1 cellular context compared by ENCODE assay signal in the genomic region with DNA sequence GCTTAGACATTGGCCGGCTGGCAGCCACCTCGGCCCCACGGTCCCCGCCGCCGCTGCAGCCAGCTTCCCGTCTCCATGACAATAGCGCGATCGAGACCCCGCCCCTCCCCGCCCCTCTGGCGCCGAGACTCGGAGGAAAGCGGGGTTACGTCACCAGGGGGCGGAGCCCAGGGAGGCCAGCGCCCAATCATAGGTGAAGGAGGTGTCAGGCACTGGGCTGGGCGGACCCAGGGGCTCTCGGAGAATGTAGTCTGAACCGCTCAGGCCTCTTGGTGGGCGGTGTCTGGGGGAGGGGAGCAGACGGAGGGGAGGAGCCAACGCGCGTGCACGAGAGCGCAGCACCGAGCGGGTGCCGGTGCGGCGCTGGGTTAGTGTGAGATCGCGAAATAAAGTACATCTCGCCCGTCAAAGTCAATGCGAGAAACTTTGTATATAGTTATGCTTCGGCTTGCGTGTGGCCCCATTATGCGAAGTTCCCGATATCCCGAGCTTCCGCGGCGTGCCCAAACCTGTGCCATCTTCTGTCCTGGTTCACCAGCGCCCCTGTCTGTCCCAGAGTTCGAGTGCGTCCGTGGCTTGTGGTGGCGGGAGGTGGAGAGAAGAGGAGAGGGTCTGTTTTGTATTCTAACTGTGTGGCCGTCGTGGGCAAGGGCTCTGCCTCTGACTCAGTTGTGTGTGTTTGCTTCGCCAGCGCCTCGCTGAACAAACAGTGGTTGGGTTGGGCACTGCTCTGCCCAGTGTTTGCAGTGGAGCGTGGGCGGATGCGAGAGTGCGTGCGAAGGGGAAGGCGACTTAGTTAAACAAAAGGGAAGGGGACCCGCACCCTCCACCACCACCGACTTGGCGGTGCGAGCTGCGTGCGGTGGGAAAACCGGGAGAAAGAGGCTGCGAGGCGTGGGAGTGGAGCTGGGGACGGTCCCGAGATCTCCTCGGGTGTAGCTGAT.
TF ChIP-seq lines count a peak whose summit lies in the region.

No MANE protein-coding gene starts in this region.

TF ChIP-seq in HEK293, 187 proteins besides CTCF, POLR2A, EP300 and RAD21 (continued from another document):
- TF ChIP-seq PRDM10 (tag by site-specific recombination; IDR thresholded peaks at IDR 0.05) (peak; percentile 93), KLF9 (tag by site-specific recombination; IDR thresholded peaks at IDR 0.05; ENCODE audit: low read depth) (peak; percentile 90), ZSCAN30 (tag by site-specific recombination; IDR thresholded peaks at IDR 0.05) (no peak), HOXA7 (CRISPR knock-in tag; IDR thresholded peaks at IDR 0.05; ENCODE audit: borderline replicate concordance) (no peak), ZNF580 (tag by site-specific recombination; IDR thresholded peaks at IDR 0.05) (0 out of 2 replicates have a peak, but pooled peaks have one; percentile 42), GFI1B (tag by site-specific recombination; IDR thresholded peaks at IDR 0.05) (no peak), ZNF398 (tag by site-specific recombination; IDR thresholded peaks at IDR 0.05) (peak; percentile 71), ZNF184 (tag by site-specific recombination; IDR thresholded peaks at IDR 0.05) (no peak), EGR2 (tag by site-specific recombination; IDR thresholded peaks at IDR 0.05; ENCODE audit: low read depth) (peak; percentile 69), ZNF394 (tag by site-specific recombination; IDR thresholded peaks at IDR 0.05; ENCODE audit: borderline replicate concordance) (0 out of 2 replicates have a peak, but pooled peaks have one; percentile 15), PRDM1 (tag by site-specific recombination; IDR thresholded peaks at IDR 0.05) (peak; percentile 45; the same call in 1 of the 2 replicates), ZNF658 (tag by site-specific recombination; IDR thresholded peaks at IDR 0.05) (no peak), ZNF391 (tag by site-specific recombination; IDR thresholded peaks at IDR 0.05; ENCODE audit: borderline replicate concordance, low read depth) (0 out of 2 replicates have a peak, but pooled peaks have one; percentile 35), ZNF175 (tag by site-specific recombination; IDR thresholded peaks at IDR 0.05) (no peak), SETDB1 (IDR thresholded peaks at IDR 0.05; ENCODE audit: insufficient read length, low read length) (no peak), ZNF2 (tag by site-specific recombination; IDR thresholded peaks at IDR 0.05) (0 out of 2 replicates have a peak, but pooled peaks have one; percentile 50), KLF8 (tag by site-specific recombination; IDR thresholded peaks at IDR 0.05) (peak; percentile 86)
- TF ChIP-seq, protein P1, sequence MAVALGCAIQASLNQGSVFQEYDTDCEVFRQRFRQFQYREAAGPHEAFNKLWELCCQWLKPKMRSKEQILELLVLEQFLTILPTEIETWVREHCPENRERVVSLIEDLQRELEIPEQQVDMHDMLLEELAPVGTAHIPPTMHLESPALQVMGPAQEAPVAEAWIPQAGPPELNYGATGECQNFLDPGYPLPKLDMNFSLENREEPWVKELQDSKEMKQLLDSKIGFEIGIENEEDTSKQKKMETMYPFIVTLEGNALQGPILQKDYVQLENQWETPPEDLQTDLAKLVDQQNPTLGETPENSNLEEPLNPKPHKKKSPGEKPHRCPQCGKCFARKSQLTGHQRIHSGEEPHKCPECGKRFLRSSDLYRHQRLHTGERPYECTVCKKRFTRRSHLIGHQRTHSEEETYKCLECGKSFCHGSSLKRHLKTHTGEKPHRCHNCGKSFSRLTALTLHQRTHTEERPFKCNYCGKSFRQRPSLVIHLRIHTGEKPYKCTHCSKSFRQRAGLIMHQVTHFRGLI (tag by site-specific recombination; IDR thresholded peaks at IDR 0.05) = peak; percentile 93
- TF ChIP-seq, protein P2, sequence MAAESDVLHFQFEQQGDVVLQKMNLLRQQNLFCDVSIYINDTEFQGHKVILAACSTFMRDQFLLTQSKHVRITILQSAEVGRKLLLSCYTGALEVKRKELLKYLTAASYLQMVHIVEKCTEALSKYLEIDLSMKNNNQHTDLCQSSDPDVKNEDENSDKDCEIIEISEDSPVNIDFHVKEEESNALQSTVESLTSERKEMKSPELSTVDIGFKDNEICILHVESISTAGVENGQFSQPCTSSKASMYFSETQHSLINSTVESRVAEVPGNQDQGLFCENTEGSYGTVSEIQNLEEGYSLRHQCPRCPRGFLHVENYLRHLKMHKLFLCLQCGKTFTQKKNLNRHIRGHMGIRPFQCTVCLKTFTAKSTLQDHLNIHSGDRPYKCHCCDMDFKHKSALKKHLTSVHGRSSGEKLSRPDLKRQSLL (tag by site-specific recombination; IDR thresholded peaks at IDR 0.05) = no peak
